34 cellular contexts compared by ENCODE assay signal in genomic region chr2:5967506-5967905, GRCh38.
"Had no signal": no experiment of that assay in that cellular context is flagged by ENCODE, and none has a peak within 500 bp of the region (broad histone marks: within the 10 kb centered on the region; RNA-seq: fewer than 3 reads in every experiment).

No MANE protein-coding gene starts in this region.

- H3K9me3 ChIP-seq: adrenal gland, body of pancreas, breast epithelium had no signal

- H3K4me1 ChIP-seq: adrenal gland, body of pancreas, breast epithelium had no signal

- H3K27me3 ChIP-seq: adrenal gland, body of pancreas, brain microvascular endothelial cell, breast epithelium had no signal

- H3K36me3 Mint-ChIP-seq: activated CD8-positive, alpha-beta memory T cell treated with anti-CD3 and anti-CD28 coated beads, Interleukin-2, amount 10 ng/mL, durations not matched to agents 7 days and 5 days; activated naive CD8-positive, alpha-beta T cell treated with anti-CD3 and anti-CD28 coated beads for 36 hours had no signal

- H3K4me1 Mint-ChIP-seq: activated B cell treated with CpG ODN at 0.5 μM for 24 hours; activated CD4-positive, alpha-beta memory T cell treated with anti-CD3 and anti-CD28 coated beads, Interleukin-2, amount 10 ng/mL, durations not matched to agents 7 days and 5 days; activated CD4-positive, alpha-beta T cell treated with anti-CD3 and anti-CD28 coated beads, Interleukin-2, amount 10 ng/mL, durations not matched to agents 24 days and 14 days; activated CD8-positive, alpha-beta memory T cell treated with anti-CD3 and anti-CD28 coated beads, Interleukin-2, amount 10 ng/mL, durations not matched to agents 7 days and 5 days; activated naive CD8-positive, alpha-beta T cell treated with anti-CD3 and anti-CD28 coated beads for 36 hours had no signal

- DNase-seq: activated B cell treated with CpG ODN at 0.5 μM for 24 hours; activated CD4-positive, alpha-beta memory T cell treated with anti-CD3 and anti-CD28 coated beads, Interleukin-2, amount 10 ng/mL, durations not matched to agents 7 days and 5 days; activated CD4-positive, alpha-beta T cell treated with anti-CD3 and anti-CD28 coated beads for 4 hours; activated CD4-positive, alpha-beta T cell treated with anti-CD3 and anti-CD28 coated beads, Interleukin-2, amount 10 ng/mL, durations not matched to agents 24 days and 14 days; activated CD4-positive, alpha-beta T cell treated with anti-CD3 and anti-CD28 coated beads, Interleukin-2, amount 50 U/mL, for 1 hour; activated CD4-positive, alpha-beta T cell treated with anti-CD3 and anti-CD28 coated beads, Interleukin-2, amount 50 U/mL, for 4 hours; activated CD4-positive, CD25-positive, alpha-beta regulatory T cell treated with anti-CD3 and anti-CD28 coated beads, Interleukin-2, amount 50 U/mL, for 72 hours; activated CD8-positive, alpha-beta memory T cell treated with anti-CD3 and anti-CD28 coated beads for 24 hours; activated CD8-positive, alpha-beta memory T cell treated with anti-CD3 and anti-CD28 coated beads, Interleukin-2, amount 10 ng/mL, durations not matched to agents 7 days and 5 days; activated CD8-positive, alpha-beta memory T cell treated with anti-CD3 and anti-CD28 coated beads, Interleukin-2, amount 50 U/mL, for 48 hours; activated CD8-positive, alpha-beta T cell treated with anti-CD3 and anti-CD28 coated beads, Interleukin-2, amount 10 ng/mL, durations not matched to agents 7 days and 5 days; activated effector memory CD4-positive, alpha-beta T cell treated with anti-CD3 and anti-CD28 coated beads, Interleukin-2, amount 50 U/mL, for 16 hours; activated gamma-delta T cell treated with Interleukin-2 at 50 U/mL for 16 hours; activated naive CD4-positive, alpha-beta T cell; activated naive CD4-positive, alpha-beta T cell treated with anti-CD3 and anti-CD28 coated beads for 36 hours; activated naive CD4-positive, alpha-beta T cell treated with anti-CD3 and anti-CD28 coated beads, Interleukin-2, amount 50 U/mL, for 16 hours; activated naive CD8-positive, alpha-beta T cell treated with anti-CD3 and anti-CD28 coated beads for 36 hours; activated T-cell treated with anti-CD3 and anti-CD28 coated beads, Interleukin-2, amount 50 U/mL, for 24 hours; activated T-cell treated with anti-CD3 and anti-CD28 coated beads, Interleukin-2, amount 50 U/mL, for 48 hours; adrenal gland; amniotic stem cell; aorta; body of pancreas; brain microvascular endothelial cell; central memory CD4-positive, alpha-beta T cell; T-helper 1 cell; T-helper 2 cell; T-helper 9 cell had no signal

- H3K27ac ChIP-seq: adrenal gland, body of pancreas, brain microvascular endothelial cell, breast epithelium, VCaP had no signal

- H3K4me3 Mint-ChIP-seq: activated B cell treated with CpG ODN at 0.5 μM for 24 hours; activated CD4-positive, alpha-beta memory T cell treated with anti-CD3 and anti-CD28 coated beads, Interleukin-2, amount 10 ng/mL, durations not matched to agents 7 days and 5 days; activated CD4-positive, alpha-beta T cell treated with anti-CD3 and anti-CD28 coated beads, Interleukin-2, amount 10 ng/mL, durations not matched to agents 24 days and 14 days; activated CD8-positive, alpha-beta memory T cell treated with anti-CD3 and anti-CD28 coated beads, Interleukin-2, amount 10 ng/mL, durations not matched to agents 7 days and 5 days; activated CD8-positive, alpha-beta T cell treated with anti-CD3 and anti-CD28 coated beads, Interleukin-2, amount 10 ng/mL, durations not matched to agents 7 days and 5 days; activated naive CD4-positive, alpha-beta T cell treated with anti-CD3 and anti-CD28 coated beads for 36 hours; activated naive CD8-positive, alpha-beta T cell treated with anti-CD3 and anti-CD28 coated beads for 36 hours; activated T-cell treated with anti-CD3 and anti-CD28 coated beads, Interleukin-2, amount 50 U/mL, for 24 hours; T-helper 1 cell treated with Interleukin-12 subunit alpha and Interleukin-12 subunit beta and Interleukin-4 antibody, amounts not matched to agents 30 μg/mL and 1 μg/mL, for 36 hours; T-helper 2 cell treated with Interferon-gamma antibody and Interleukin-4, amounts not matched to agents 5 μg/mL and 100 μg/mL, for 36 hours had no signal

- H3K27me3 Mint-ChIP-seq: activated B cell treated with CpG ODN at 0.5 μM for 24 hours; activated CD4-positive, alpha-beta memory T cell treated with anti-CD3 and anti-CD28 coated beads, Interleukin-2, amount 10 ng/mL, durations not matched to agents 7 days and 5 days; activated CD4-positive, alpha-beta T cell treated with anti-CD3 and anti-CD28 coated beads, Interleukin-2, amount 10 ng/mL, durations not matched to agents 24 days and 14 days; activated CD8-positive, alpha-beta memory T cell treated with anti-CD3 and anti-CD28 coated beads, Interleukin-2, amount 10 ng/mL, durations not matched to agents 7 days and 5 days; activated naive CD8-positive, alpha-beta T cell treated with anti-CD3 and anti-CD28 coated beads for 36 hours; activated T-cell treated with anti-CD3 and anti-CD28 coated beads, Interleukin-2, amount 50 U/mL, for 24 hours had no signal

- ATAC-seq: activated CD8-positive, alpha-beta memory T cell treated with anti-CD3 and anti-CD28 coated beads, Interleukin-2, amount 10 ng/mL, durations not matched to agents 7 days and 5 days; activated CD8-positive, alpha-beta T cell treated with anti-CD3 and anti-CD28 coated beads, Interleukin-2, amount 10 ng/mL, durations not matched to agents 7 days and 5 days; activated naive CD4-positive, alpha-beta T cell treated with anti-CD3 and anti-CD28 coated beads, Interleukin-2, amount 50 U/mL, for 72 hours; body of pancreas had no signal

- H3K4me3 ChIP-seq: adrenal gland, body of pancreas, breast epithelium had no signal

- H3K36me3 ChIP-seq: adrenal gland, brain microvascular endothelial cell, breast epithelium had no signal

- H3K27ac Mint-ChIP-seq: activated B cell treated with CpG ODN at 0.5 μM for 24 hours; activated CD4-positive, alpha-beta memory T cell treated with anti-CD3 and anti-CD28 coated beads, Interleukin-2, amount 10 ng/mL, durations not matched to agents 7 days and 5 days; activated CD4-positive, alpha-beta T cell treated with anti-CD3 and anti-CD28 coated beads, Interleukin-2, amount 10 ng/mL, durations not matched to agents 24 days and 14 days; activated CD8-positive, alpha-beta memory T cell treated with anti-CD3 and anti-CD28 coated beads, Interleukin-2, amount 10 ng/mL, durations not matched to agents 7 days and 5 days; activated CD8-positive, alpha-beta T cell treated with anti-CD3 and anti-CD28 coated beads, Interleukin-2, amount 10 ng/mL, durations not matched to agents 7 days and 5 days; activated naive CD4-positive, alpha-beta T cell treated with anti-CD3 and anti-CD28 coated beads for 36 hours; activated naive CD4-positive, alpha-beta T cell treated with anti-CD3 and anti-CD28 coated beads, Interleukin-2, amount 50 U/mL, for 72 hours; activated naive CD8-positive, alpha-beta T cell treated with anti-CD3 and anti-CD28 coated beads for 36 hours; activated T-cell treated with anti-CD3 and anti-CD28 coated beads, Interleukin-2, amount 50 U/mL, for 24 hours; activated T-helper 2 cell treated with anti-CD3 and anti-CD28 coated beads, Interferon-gamma antibody, Interleukin-2, Interleukin-4, amounts not matched to agents 10 μg/mL and 5 μg/mL and 100 μg/mL, durations not matched to agents 14 hours and 24 hours and 36 hours; T-helper 1 cell treated with Interleukin-12 subunit alpha and Interleukin-12 subunit beta and Interleukin-4 antibody, amounts not matched to agents 30 μg/mL and 1 μg/mL, for 36 hours; T-helper 2 cell treated with Interferon-gamma antibody and Interleukin-4, amounts not matched to agents 5 μg/mL and 100 μg/mL, for 36 hours had no signal

- H3K9me3 Mint-ChIP-seq: activated CD4-positive, alpha-beta memory T cell treated with anti-CD3 and anti-CD28 coated beads, Interleukin-2, amount 10 ng/mL, durations not matched to agents 7 days and 5 days; activated CD4-positive, alpha-beta T cell treated with anti-CD3 and anti-CD28 coated beads, Interleukin-2, amount 10 ng/mL, durations not matched to agents 24 days and 14 days; activated naive CD4-positive, alpha-beta T cell treated with anti-CD3 and anti-CD28 coated beads for 36 hours; activated naive CD8-positive, alpha-beta T cell treated with anti-CD3 and anti-CD28 coated beads for 36 hours had no signal
